In genomic region chr18:2662990-2663389, GRCh38 we compare ENCODE assay signal across 19 cellular contexts. TPM values are rescaled to one million over a fixed set of nuclear protein-coding genes. Genes with fewer than 3 reads are reported as not detected.
A peak's percentile ranks its signal among the peaks of the same experiment; 100 is the strongest.
DNase-seq lines count a peak whose midpoint lies in the region; ATAC-seq and TF ChIP-seq lines count a peak whose summit lies in the region.
"Had no signal": no experiment of that assay in that cellular context is flagged by ENCODE, and none has a peak within 500 bp of the region (broad histone marks: within the 10 kb centered on the region; RNA-seq: fewer than 3 reads in every experiment).

No MANE protein-coding gene starts in this region.

- no peak overlapping the region for H3K4me3 Mint-ChIP-seq in activated CD8-positive, alpha-beta memory T cell treated with anti-CD3 and anti-CD28 coated beads, Interleukin-2, amount 10 ng/mL, durations not matched to agents 7 days and 5 days
- H3K4me3 Mint-ChIP-seq in activated naive CD8-positive, alpha-beta T cell treated with anti-CD3 and anti-CD28 coated beads, Interleukin-2, amount 10 ng/mL, durations not matched to agents 7 days and 5 days = peak overlapping the region; percentile 31
- H3K4me3 Mint-ChIP-seq in progenitor cell of endocrine pancreas (ENCODE audit: low read depth) = no peak overlapping the region

- CTCF ChIA-PET in activated CD8-positive, alpha-beta memory T cell treated with anti-CD3 and anti-CD28 coated beads, Interleukin-2, amount 10 ng/mL, durations not matched to agents 7 days and 5 days (lab: Charles Lee) = no interaction called here

- DNase-seq in activated CD8-positive, alpha-beta memory T cell treated with anti-CD3 and anti-CD28 coated beads, Interleukin-2, amount 10 ng/mL, durations not matched to agents 7 days and 5 days = no peak
- DNase-seq in activated CD8-positive, alpha-beta memory T cell treated with anti-CD3 and anti-CD28 coated beads, Interleukin-2, amount 50 U/mL, for 48 hours = no peak
- DNase-seq in activated naive CD8-positive, alpha-beta T cell treated with anti-CD3 and anti-CD28 coated beads, Interleukin-2, amount 10 ng/mL, durations not matched to agents 7 days and 5 days = no peak
- no peak for DNase-seq in progenitor cell of endocrine pancreas (ENCODE audit: low spot score, unreplicated experiment)
- DNase-seq in head of caudate nucleus = no peak
- no peak for DNase-seq in NCI-H1436 (lab: John Stamatoyannopoulos, UW)
- DNase-seq: activated CD8-positive, alpha-beta memory T cell treated with anti-CD3 and anti-CD28 coated beads for 24 hours; activated naive CD4-positive, alpha-beta T cell; colonic mucosa; foreskin fibroblast; KG1; NCI-H1092; NCI-H82; ovary; sigmoid colon; stimulated activated CD4-positive, alpha-beta T cell treated with anti-CD3 and anti-CD28 coated beads, Interleukin-1b, Interleukin-23, amount 100 ng/mL, for 48 hours had no signal

- H3K9me3 Mint-ChIP-seq in activated CD8-positive, alpha-beta memory T cell treated with anti-CD3 and anti-CD28 coated beads, Interleukin-2, amount 10 ng/mL, durations not matched to agents 7 days and 5 days (ENCODE audit: low read depth) = no peaks in the 10 kb centered on the region
- H3K9me3 Mint-ChIP-seq in activated naive CD8-positive, alpha-beta T cell treated with anti-CD3 and anti-CD28 coated beads, Interleukin-2, amount 10 ng/mL, durations not matched to agents 7 days and 5 days = no peaks in the 10 kb centered on the region
- H3K9me3 Mint-ChIP-seq in progenitor cell of endocrine pancreas (ENCODE audit: low read depth) = peaks cover 3% of the 10 kb centered on the region

- H3K27ac Mint-ChIP-seq in activated CD8-positive, alpha-beta memory T cell treated with anti-CD3 and anti-CD28 coated beads, Interleukin-2, amount 10 ng/mL, durations not matched to agents 7 days and 5 days = no peak overlapping the region
- H3K27ac Mint-ChIP-seq in activated naive CD8-positive, alpha-beta T cell treated with anti-CD3 and anti-CD28 coated beads, Interleukin-2, amount 10 ng/mL, durations not matched to agents 7 days and 5 days = peak overlapping the region; percentile 37
- H3K27ac Mint-ChIP-seq in progenitor cell of endocrine pancreas = peak overlapping the region; percentile 39

- no peak for TF ChIP-seq CTCF in progenitor cell of endocrine pancreas (IDR thresholded peaks at IDR 0.05; ENCODE audit: unreplicated experiment)

- ATAC-seq in activated CD8-positive, alpha-beta memory T cell treated with anti-CD3 and anti-CD28 coated beads, Interleukin-2, amount 10 ng/mL, durations not matched to agents 7 days and 5 days = peak; percentile 24
- ATAC-seq in HG02885 (IDR thresholded peaks at IDR 0.05; ENCODE audit: poor library complexity, unreplicated experiment) (peak; percentile 43), GM18517 (IDR thresholded peaks at IDR 0.05; ENCODE audit: unreplicated experiment) (no peak)
- peak; percentile 23 for ATAC-seq in activated naive CD8-positive, alpha-beta T cell treated with anti-CD3 and anti-CD28 coated beads, Interleukin-2, amount 10 ng/mL, durations not matched to agents 7 days and 5 days (ENCODE audit: low read depth)
- ATAC-seq: mucosa of descending colon had no signal

- intact Hi-C loops in head of caudate nucleus (cut with DNase I) = no loop called here

- H3K27me3 Mint-ChIP-seq in activated CD8-positive, alpha-beta memory T cell treated with anti-CD3 and anti-CD28 coated beads, Interleukin-2, amount 10 ng/mL, durations not matched to agents 7 days and 5 days = no peaks in the 10 kb centered on the region
- H3K27me3 Mint-ChIP-seq in activated naive CD8-positive, alpha-beta T cell treated with anti-CD3 and anti-CD28 coated beads, Interleukin-2, amount 10 ng/mL, durations not matched to agents 7 days and 5 days = no peaks in the 10 kb centered on the region
- H3K27me3 Mint-ChIP-seq in progenitor cell of endocrine pancreas = no peaks in the 10 kb centered on the region

- peaks cover 57% of the 10 kb centered on the region for H3K4me1 Mint-ChIP-seq in activated CD8-positive, alpha-beta memory T cell treated with anti-CD3 and anti-CD28 coated beads, Interleukin-2, amount 10 ng/mL, durations not matched to agents 7 days and 5 days
- peaks cover 48% of the 10 kb centered on the region for H3K4me1 Mint-ChIP-seq in activated naive CD8-positive, alpha-beta T cell treated with anti-CD3 and anti-CD28 coated beads, Interleukin-2, amount 10 ng/mL, durations not matched to agents 7 days and 5 days
- H3K4me1 Mint-ChIP-seq in progenitor cell of endocrine pancreas (ENCODE audit: low read depth) = peaks cover 8% of the 10 kb centered on the region

- H3K36me3 Mint-ChIP-seq in activated CD8-positive, alpha-beta memory T cell treated with anti-CD3 and anti-CD28 coated beads, Interleukin-2, amount 10 ng/mL, durations not matched to agents 7 days and 5 days = peaks cover 61% of the 10 kb centered on the region
- peaks cover 48% of the 10 kb centered on the region for H3K36me3 Mint-ChIP-seq in activated naive CD8-positive, alpha-beta T cell treated with anti-CD3 and anti-CD28 coated beads, Interleukin-2, amount 10 ng/mL, durations not matched to agents 7 days and 5 days
- H3K36me3 Mint-ChIP-seq in progenitor cell of endocrine pancreas (ENCODE audit: insufficient read depth) = peaks cover 13% of the 10 kb centered on the region

- POLR2A ChIA-PET in activated naive CD8-positive, alpha-beta T cell treated with anti-CD3 and anti-CD28 coated beads, Interleukin-2, amount 10 ng/mL, durations not matched to agents 7 days and 5 days (lab: Charles Lee) = interaction anchor here (0.6 kb wide), 1 partner anchor 9 kb away, joined by 3 read pairs; no protein-coding TSS in a partner anchor

RNA-seq across cellular contexts. Expression of gene SMCHD1, which starts 7.5 kb away (rescaled TPM):
- 100 to 1,000 TPM; 129 to 174 TPM for total RNA-seq in activated CD8-positive, alpha-beta memory T cell treated with anti-CD3 and anti-CD28 coated beads, Interleukin-2, amount 10 ng/mL, durations not matched to agents 7 days and 5 days
- 100 to 1,000 TPM; 171 to 177 TPM for total RNA-seq in activated naive CD8-positive, alpha-beta T cell treated with anti-CD3 and anti-CD28 coated beads, Interleukin-2, amount 10 ng/mL, durations not matched to agents 7 days and 5 days
- 59.2 and 65.1 TPM in 2 replicates for total RNA-seq in progenitor cell of endocrine pancreas
